2 cellular contexts compared by ENCODE assay signal in the genomic region with DNA sequence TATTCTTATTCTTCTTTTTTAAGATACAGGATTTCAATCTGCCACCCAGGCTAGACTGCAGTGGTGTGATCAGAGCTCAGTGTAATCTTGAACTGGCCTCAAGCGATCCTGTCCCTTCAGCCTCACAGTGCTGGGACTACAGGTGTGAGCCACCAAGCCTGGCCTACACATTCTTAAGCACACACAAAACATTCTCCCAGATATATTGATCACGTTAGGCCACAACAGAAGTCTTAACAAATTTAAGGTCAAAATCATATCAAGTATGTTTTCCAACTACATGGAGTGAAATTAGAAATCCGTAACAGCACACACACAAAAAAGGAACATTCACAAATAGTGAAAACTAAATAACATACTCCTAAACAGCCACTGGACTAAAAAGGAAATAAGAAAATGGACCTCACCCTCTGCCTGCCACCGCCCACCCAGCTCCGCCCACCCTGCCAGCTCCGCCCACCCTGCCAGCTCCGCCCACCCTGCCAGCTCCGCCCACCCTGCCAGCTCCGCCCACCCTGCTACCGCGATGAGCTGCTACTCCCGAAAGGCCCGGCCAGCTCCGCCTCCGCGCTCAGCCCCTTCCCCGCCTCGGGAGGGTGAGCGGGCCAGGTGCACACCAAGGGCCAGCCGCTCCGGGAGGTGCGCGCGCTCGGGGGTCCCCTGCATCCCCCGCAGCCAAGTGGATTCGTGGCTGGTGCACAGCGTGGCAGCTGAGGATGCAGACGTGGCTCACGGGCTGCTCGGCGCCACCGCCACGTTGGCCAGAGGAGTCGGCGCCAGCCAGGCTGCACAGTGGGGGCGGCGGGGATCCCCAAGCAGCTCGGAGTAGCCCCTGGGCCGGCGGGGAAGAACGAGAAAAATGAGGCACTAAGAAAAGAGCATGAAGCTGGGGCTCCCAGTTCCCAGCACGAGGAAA.
TF ChIP-seq lines count a peak whose summit lies in the region.

No MANE protein-coding gene starts in this region.

TF ChIP-seq in HEK293, 187 proteins besides CTCF, POLR2A, EP300 and RAD21 (continued from another document and continues in another):
- no peak for TF ChIP-seq ZSCAN5A (tag by site-specific recombination; IDR thresholded peaks at IDR 0.05)
- no peak for TF ChIP-seq ZNF362 (tag by site-specific recombination; IDR thresholded peaks at IDR 0.05)
- TF ChIP-seq ZNF302 (tag by site-specific recombination; IDR thresholded peaks at IDR 0.05; ENCODE audit: low read depth): no peak
- TF ChIP-seq ZNF549 (tag by site-specific recombination; IDR thresholded peaks at IDR 0.05): no peak
- no peak for TF ChIP-seq ZFP69B (tag by site-specific recombination; IDR thresholded peaks at IDR 0.05)
- TF ChIP-seq ZNF791 (tag by site-specific recombination; IDR thresholded peaks at IDR 0.05): no peak
- no peak for TF ChIP-seq ZNF366 (tag by site-specific recombination; conservative IDR thresholded peaks at IDR 0.05)
- TF ChIP-seq BCL6B (tag by site-specific recombination; IDR thresholded peaks at IDR 0.05): no peak
- no peak for TF ChIP-seq ZNF404 (tag by site-specific recombination; IDR thresholded peaks at IDR 0.05)
- peak; percentile 74 for TF ChIP-seq EGR2 (tag by site-specific recombination; IDR thresholded peaks at IDR 0.05; ENCODE audit: low read depth)
- TF ChIP-seq ZNF514 (tag by site-specific recombination; IDR thresholded peaks at IDR 0.05): no peak
- TF ChIP-seq ZNF623 (tag by site-specific recombination; IDR thresholded peaks at IDR 0.05): no peak
- no peak for TF ChIP-seq YY2 (tag by site-specific recombination; IDR thresholded peaks at IDR 0.05)
- TF ChIP-seq, protein P1, sequence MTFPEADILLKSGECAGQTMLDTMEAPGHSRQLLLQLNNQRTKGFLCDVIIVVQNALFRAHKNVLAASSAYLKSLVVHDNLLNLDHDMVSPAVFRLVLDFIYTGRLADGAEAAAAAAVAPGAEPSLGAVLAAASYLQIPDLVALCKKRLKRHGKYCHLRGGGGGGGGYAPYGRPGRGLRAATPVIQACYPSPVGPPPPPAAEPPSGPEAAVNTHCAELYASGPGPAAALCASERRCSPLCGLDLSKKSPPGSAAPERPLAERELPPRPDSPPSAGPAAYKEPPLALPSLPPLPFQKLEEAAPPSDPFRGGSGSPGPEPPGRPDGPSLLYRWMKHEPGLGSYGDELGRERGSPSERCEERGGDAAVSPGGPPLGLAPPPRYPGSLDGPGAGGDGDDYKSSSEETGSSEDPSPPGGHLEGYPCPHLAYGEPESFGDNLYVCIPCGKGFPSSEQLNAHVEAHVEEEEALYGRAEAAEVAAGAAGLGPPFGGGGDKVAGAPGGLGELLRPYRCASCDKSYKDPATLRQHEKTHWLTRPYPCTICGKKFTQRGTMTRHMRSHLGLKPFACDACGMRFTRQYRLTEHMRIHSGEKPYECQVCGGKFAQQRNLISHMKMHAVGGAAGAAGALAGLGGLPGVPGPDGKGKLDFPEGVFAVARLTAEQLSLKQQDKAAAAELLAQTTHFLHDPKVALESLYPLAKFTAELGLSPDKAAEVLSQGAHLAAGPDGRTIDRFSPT (tag by site-specific recombination; IDR thresholded peaks at IDR 0.05): peak; percentile 52; the same call in 1 of the 2 replicates
- no peak for TF ChIP-seq ZEB2 (tag by site-specific recombination; IDR thresholded peaks at IDR 0.05)
- TF ChIP-seq SP3 (tag by site-specific recombination; IDR thresholded peaks at IDR 0.05): peak; percentile 77
- TF ChIP-seq ZNF26 (tag by site-specific recombination; IDR thresholded peaks at IDR 0.05): no peak
- TF ChIP-seq KLF1 (tag by site-specific recombination; IDR thresholded peaks at IDR 0.05): peak; percentile 51; the same call in 1 of the 2 replicates
- no peak for TF ChIP-seq WT1 (tag by site-specific recombination; IDR thresholded peaks at IDR 0.05)

TF ChIP-seq in HepG2, 621 proteins besides CTCF, POLR2A, EP300 and RAD21 (continued from another document and continues in another):
- TF ChIP-seq, protein P2, sequence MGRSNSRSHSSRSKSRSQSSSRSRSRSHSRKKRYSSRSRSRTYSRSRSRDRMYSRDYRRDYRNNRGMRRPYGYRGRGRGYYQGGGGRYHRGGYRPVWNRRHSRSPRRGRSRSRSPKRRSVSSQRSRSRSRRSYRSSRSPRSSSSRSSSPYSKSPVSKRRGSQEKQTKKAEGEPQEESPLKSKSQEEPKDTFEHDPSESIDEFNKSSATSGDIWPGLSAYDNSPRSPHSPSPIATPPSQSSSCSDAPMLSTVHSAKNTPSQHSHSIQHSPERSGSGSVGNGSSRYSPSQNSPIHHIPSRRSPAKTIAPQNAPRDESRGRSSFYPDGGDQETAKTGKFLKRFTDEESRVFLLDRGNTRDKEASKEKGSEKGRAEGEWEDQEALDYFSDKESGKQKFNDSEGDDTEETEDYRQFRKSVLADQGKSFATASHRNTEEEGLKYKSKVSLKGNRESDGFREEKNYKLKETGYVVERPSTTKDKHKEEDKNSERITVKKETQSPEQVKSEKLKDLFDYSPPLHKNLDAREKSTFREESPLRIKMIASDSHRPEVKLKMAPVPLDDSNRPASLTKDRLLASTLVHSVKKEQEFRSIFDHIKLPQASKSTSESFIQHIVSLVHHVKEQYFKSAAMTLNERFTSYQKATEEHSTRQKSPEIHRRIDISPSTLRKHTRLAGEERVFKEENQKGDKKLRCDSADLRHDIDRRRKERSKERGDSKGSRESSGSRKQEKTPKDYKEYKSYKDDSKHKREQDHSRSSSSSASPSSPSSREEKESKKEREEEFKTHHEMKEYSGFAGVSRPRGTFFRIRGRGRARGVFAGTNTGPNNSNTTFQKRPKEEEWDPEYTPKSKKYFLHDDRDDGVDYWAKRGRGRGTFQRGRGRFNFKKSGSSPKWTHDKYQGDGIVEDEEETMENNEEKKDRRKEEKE (IDR thresholded peaks at IDR 0.05): no peak
- TF ChIP-seq SP1 (IDR thresholded peaks at IDR 0.05): no peak
- peak; percentile 80; the same call in 1 of the 2 replicates for TF ChIP-seq SP1 (CRISPR knock-in tag; IDR thresholded peaks at IDR 0.05)
- TF ChIP-seq NRL (CRISPR knock-in tag; IDR thresholded peaks at IDR 0.05; ENCODE audit: borderline replicate concordance): peak; percentile 92
- no peak for TF ChIP-seq NONO (IDR thresholded peaks at IDR 0.05)
- peak; percentile 96 for TF ChIP-seq NONO (CRISPR knock-in tag; conservative IDR thresholded peaks at IDR 0.05)
- TF ChIP-seq SCMH1 (CRISPR knock-in tag; IDR thresholded peaks at IDR 0.05; ENCODE audit: borderline replicate concordance): no peak
- TF ChIP-seq REST (IDR thresholded peaks at IDR 0.05; ENCODE audit: borderline replicate concordance in 1 of 2, low read depth in 1 of 2, low read length in 2 of 2): no peak; a peak in 1 of 4 replicates
- TF ChIP-seq, protein P3, sequence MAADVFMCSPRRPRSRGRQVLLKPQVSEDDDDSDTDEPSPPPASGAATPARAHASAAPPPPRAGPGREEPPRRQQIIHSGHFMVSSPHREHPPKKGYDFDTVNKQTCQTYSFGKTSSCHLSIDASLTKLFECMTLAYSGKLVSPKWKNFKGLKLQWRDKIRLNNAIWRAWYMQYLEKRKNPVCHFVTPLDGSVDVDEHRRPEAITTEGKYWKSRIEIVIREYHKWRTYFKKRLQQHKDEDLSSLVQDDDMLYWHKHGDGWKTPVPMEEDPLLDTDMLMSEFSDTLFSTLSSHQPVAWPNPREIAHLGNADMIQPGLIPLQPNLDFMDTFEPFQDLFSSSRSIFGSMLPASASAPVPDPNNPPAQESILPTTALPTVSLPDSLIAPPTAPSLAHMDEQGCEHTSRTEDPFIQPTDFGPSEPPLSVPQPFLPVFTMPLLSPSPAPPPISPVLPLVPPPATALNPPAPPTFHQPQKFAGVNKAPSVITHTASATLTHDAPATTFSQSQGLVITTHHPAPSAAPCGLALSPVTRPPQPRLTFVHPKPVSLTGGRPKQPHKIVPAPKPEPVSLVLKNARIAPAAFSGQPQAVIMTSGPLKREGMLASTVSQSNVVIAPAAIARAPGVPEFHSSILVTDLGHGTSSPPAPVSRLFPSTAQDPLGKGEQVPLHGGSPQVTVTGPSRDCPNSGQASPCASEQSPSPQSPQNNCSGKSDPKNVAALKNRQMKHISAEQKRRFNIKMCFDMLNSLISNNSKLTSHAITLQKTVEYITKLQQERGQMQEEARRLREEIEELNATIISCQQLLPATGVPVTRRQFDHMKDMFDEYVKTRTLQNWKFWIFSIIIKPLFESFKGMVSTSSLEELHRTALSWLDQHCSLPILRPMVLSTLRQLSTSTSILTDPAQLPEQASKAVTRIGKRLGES (CRISPR knock-in tag; IDR thresholded peaks at IDR 0.05; ENCODE audit: borderline replicate concordance): no peak
- no peak for TF ChIP-seq NFYC (CRISPR knock-in tag; IDR thresholded peaks at IDR 0.05)
- TF ChIP-seq HMGA1 (CRISPR knock-in tag; conservative IDR thresholded peaks at IDR 0.05): no peak
- TF ChIP-seq POGZ (CRISPR knock-in tag; IDR thresholded peaks at IDR 0.05): peak; percentile 84
- TF ChIP-seq HOXD1 (CRISPR knock-in tag; IDR thresholded peaks at IDR 0.05): peak; percentile 86; the same call in 1 of the 2 replicates
- peak; percentile 73 for TF ChIP-seq ZBTB26 (CRISPR knock-in tag; IDR thresholded peaks at IDR 0.05; ENCODE audit: borderline replicate concordance)
- peak; percentile 87; the same call in 1 of the 2 replicates for TF ChIP-seq ARHGAP35 (CRISPR knock-in tag; IDR thresholded peaks at IDR 0.05; ENCODE audit: borderline replicate concordance)
- TF ChIP-seq IRX3 (CRISPR knock-in tag; IDR thresholded peaks at IDR 0.05; ENCODE audit: borderline replicate concordance, low read depth): peak; percentile 55; the same call in 1 of the 2 replicates
- 0 out of 2 replicates have a peak, but pooled peaks have one; percentile 19 for TF ChIP-seq SIN3A (IDR thresholded peaks at IDR 0.05; ENCODE audit: borderline replicate concordance, low read depth, low read length)
- TF ChIP-seq THYN1 (CRISPR knock-in tag; IDR thresholded peaks at IDR 0.05; ENCODE audit: borderline replicate concordance, low read depth): no peak
- TF ChIP-seq PPARG (CRISPR knock-in tag; conservative IDR thresholded peaks at IDR 0.05): 0 out of 2 replicates have a peak, but pooled peaks have one; percentile 24
- TF ChIP-seq HES4 (CRISPR knock-in tag; IDR thresholded peaks at IDR 0.05; ENCODE audit: borderline replicate concordance): peak; percentile 51; the same call in 1 of the 2 replicates
- no peak for TF ChIP-seq PRDM10 (CRISPR knock-in tag; IDR thresholded peaks at IDR 0.05; ENCODE audit: low read depth)
- TF ChIP-seq SSRP1 (CRISPR knock-in tag; IDR thresholded peaks at IDR 0.05): peak; percentile 65; the same call in 1 of the 2 replicates
- TF ChIP-seq YY1 (IDR thresholded peaks at IDR 0.05; ENCODE audit: insufficient read depth, insufficient replicate concordance, low read depth, low read length): peak; percentile 53
- TF ChIP-seq ZNF709 (CRISPR knock-in tag; IDR thresholded peaks at IDR 0.05): 0 out of 2 replicates have a peak, but pooled peaks have one; percentile 60
- TF ChIP-seq ZNF225 (CRISPR knock-in tag; IDR thresholded peaks at IDR 0.05): peak; percentile 90; the same call in 1 of the 2 replicates
- TF ChIP-seq MAF1 (CRISPR knock-in tag; IDR thresholded peaks at IDR 0.05; ENCODE audit: borderline replicate concordance): no peak; the same call in 1 of the 2 replicates
